In the genomic region with DNA sequence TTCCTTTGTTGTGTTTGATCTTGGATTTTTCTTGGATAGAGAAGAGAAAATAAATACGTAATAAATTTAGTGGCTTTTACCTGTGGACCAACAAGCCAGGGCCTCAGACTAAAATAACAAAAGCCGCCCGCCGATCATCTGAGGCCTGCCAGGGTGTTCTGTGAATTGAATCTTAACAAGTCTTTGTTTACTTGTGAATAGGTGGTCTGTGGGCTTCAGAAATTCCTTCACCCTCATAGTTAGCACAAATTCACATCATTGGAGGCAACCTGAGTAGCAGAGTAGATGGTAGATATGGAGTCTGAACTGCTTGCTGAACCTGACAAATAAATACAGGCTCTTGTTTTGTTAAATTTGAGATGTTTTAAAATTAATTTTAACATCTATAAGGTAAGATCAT, we compare ENCODE assay signal across 27 cellular contexts.
A peak's percentile ranks its signal among the peaks of the same experiment; 100 is the strongest.
DNase-seq lines count a peak whose midpoint lies in the region; ATAC-seq, FAIRE-seq and TF ChIP-seq lines count a peak whose summit lies in the region.
"Had no signal": no experiment of that assay in that cellular context is flagged by ENCODE, and none has a peak within 500 bp of the region (broad histone marks: within the 10 kb centered on the region; RNA-seq: fewer than 3 reads in every experiment).

No MANE protein-coding gene starts in this region.

- no peak overlapping the region for H3K23ac ChIP-seq in mesendoderm (ENCODE audit: low read length)

- FAIRE-seq in H54 (lab: Jason Lieb, UNC) (no peak), GM12891 (lab: Jason Lieb, UNC) (no peak)
- FAIRE-seq: GM12878 had no signal

- no peaks in the 10 kb centered on the region for H3K36me3 Mint-ChIP-seq in stimulated activated naive B cell treated with anti-CD40 and anti-IgM and Interleukin-4, amounts not matched to agents 10 μg/mL and 1 μg/mL and 100 μg/mL, for 72 hours
- H3K36me3 Mint-ChIP-seq: CD8-positive, alpha-beta T cell; IgD-negative memory B cell had no signal

- H3K36me3 ChIP-seq in HUES64 (ENCODE audit: insufficient read depth, low read length) (0 out of 2 replicates have a peak, but pooled peaks cover 6% of the 10 kb centered on the region), mesendoderm (ENCODE audit: control insufficient read depth, insufficient read depth, low read length) (peaks cover 1% of the 10 kb centered on the region)
- H3K36me3 ChIP-seq: HAP-1, SJCRH30 had no signal

- DNase-seq in iPS DF 19.7 (ENCODE audit: low read depth, low spot score) (peak; percentile 15), mesendoderm (peak; percentile 35), H54 (ENCODE audit: insufficient read length, low spot score) (no peak), SKM-1 (lab: John Stamatoyannopoulos, UW; ENCODE audit: unreplicated experiment) (no peak), GM12891 (ENCODE audit: insufficient read length, low spot score) (no peak)
- DNase-seq in stimulated activated naive B cell treated with anti-CD40 and anti-IgM and Interleukin-4, amounts not matched to agents 10 μg/mL and 1 μg/mL and 100 μg/mL, for 72 hours = no peak
- DNase-seq: C1 segment of cervical spinal cord; Caco-2; CD8-positive, alpha-beta T cell; GDM1; HFFc6; NCI-H1048; NCI-H1417; NCI-H1694; NCI-H2029 treated with DMSO at 0.1 percent for 48 hours; NCI-H446 treated with DMSO at 0.1 percent for 48 hours; NCI-H526; NCI-H82; NK-92 treated with Interleukin-12 subunit alpha and Interleukin-12 subunit beta, amount 100 ng/mL, for 24 hours; PC-9; SJCRH30 had no signal

- WGBS in HUES64 = 5% methylated on average over 4 of the region's 4 CpGs
- no CpG with 5 or more reads among the region's 4 CpGs for WGBS in mesendoderm (ENCODE audit: extremely low coverage, insufficient coverage, low lambda C conversion rate)

- H3K4me3 ChIP-seq in HUES64 (ENCODE audit: low read length) (peak overlapping the region; percentile 4; the same call in 1 of the 2 replicates), mesendoderm (ENCODE audit: low read length) (no peak overlapping the region)
- H3K4me3 ChIP-seq: GM12878, HAP-1, PC-9, SJCRH30 had no signal

- no peak overlapping the region for H2BK5ac ChIP-seq in mesendoderm (ENCODE audit: low read length)

- no peak overlapping the region for H3K18ac ChIP-seq in mesendoderm (ENCODE audit: low read length)

- H3K27me3 ChIP-seq in HUES64 (ENCODE audit: insufficient read depth, low read length) = no peaks in the 10 kb centered on the region
- no peaks in the 10 kb centered on the region for H3K27me3 ChIP-seq in mesendoderm (ENCODE audit: insufficient read depth, low read length, poor library complexity)
- H3K27me3 ChIP-seq: SJCRH30 had no signal

- H4K5ac ChIP-seq in mesendoderm (ENCODE audit: low read length) = no peak overlapping the region

- no peak overlapping the region for H3K9ac ChIP-seq in HUES64 (ENCODE audit: low read depth, low read length)
- no peak overlapping the region for H3K9ac ChIP-seq in mesendoderm (ENCODE audit: low read length)
- H3K9ac ChIP-seq: KMS-11 had no signal

- H3K9me3 ChIP-seq in HUES64 (ENCODE audit: insufficient read depth, low read depth, low read length) = no peaks in the 10 kb centered on the region
- H3K9me3 ChIP-seq: Caco-2, HAP-1, SJCRH30 had no signal

- H3K9me3 Mint-ChIP-seq in stimulated activated naive B cell treated with anti-CD40 and anti-IgM and Interleukin-4, amounts not matched to agents 10 μg/mL and 1 μg/mL and 100 μg/mL, for 72 hours = peaks cover 0 to 6% of the 10 kb centered on the region in 2 donors
- H3K9me3 Mint-ChIP-seq: CD8-positive, alpha-beta T cell had no signal

- ATAC-seq in stimulated activated naive B cell treated with anti-CD40 and anti-IgM and Interleukin-4, amounts not matched to agents 10 μg/mL and 1 μg/mL and 100 μg/mL, for 72 hours (replicated peaks) = no peak
- ATAC-seq: CD8-positive, alpha-beta T cell; GM12878; Right ventricle myocardium inferior had no signal

- no peaks in the 10 kb centered on the region for H3K4me1 Mint-ChIP-seq in stimulated activated naive B cell treated with anti-CD40 and anti-IgM and Interleukin-4, amounts not matched to agents 10 μg/mL and 1 μg/mL and 100 μg/mL, for 72 hours
- H3K4me1 Mint-ChIP-seq: IgD-negative memory B cell had no signal

- no peak overlapping the region for H3K4ac ChIP-seq in mesendoderm (ENCODE audit: low read depth, low read length)

- H3K56ac ChIP-seq in mesendoderm (ENCODE audit: low read length) = no peak overlapping the region

- H2AK5ac ChIP-seq in mesendoderm (ENCODE audit: low read length) = no peak overlapping the region

- H2BK120ac ChIP-seq in mesendoderm (ENCODE audit: low read depth, low read length) = no peak overlapping the region

- H3K4me3 Mint-ChIP-seq in stimulated activated naive B cell treated with anti-CD40 and anti-IgM and Interleukin-4, amounts not matched to agents 10 μg/mL and 1 μg/mL and 100 μg/mL, for 72 hours = no peak overlapping the region
- H3K4me3 Mint-ChIP-seq: CD8-positive, alpha-beta T cell; HFFc6; IgD-negative memory B cell had no signal

- no peak overlapping the region for H3K27ac Mint-ChIP-seq in stimulated activated naive B cell treated with anti-CD40 and anti-IgM and Interleukin-4, amounts not matched to agents 10 μg/mL and 1 μg/mL and 100 μg/mL, for 72 hours
- H3K27ac Mint-ChIP-seq: CD8-positive, alpha-beta T cell; HFFc6; IgD-negative memory B cell had no signal

- no peaks in the 10 kb centered on the region for H3K79me1 ChIP-seq in mesendoderm (ENCODE audit: low read length)

- no peak overlapping the region for H4K8ac ChIP-seq in mesendoderm (ENCODE audit: low read depth, low read length)

- H3K4me1 ChIP-seq in HUES64 (ENCODE audit: insufficient read depth, low read length) (peaks cover 31% of the 10 kb centered on the region), mesendoderm (ENCODE audit: control insufficient read depth, low read depth, low read length) (peaks cover 4% of the 10 kb centered on the region)
- H3K4me1 ChIP-seq: Caco-2, HAP-1, SJCRH30 had no signal

- H3K27me3 Mint-ChIP-seq in stimulated activated naive B cell treated with anti-CD40 and anti-IgM and Interleukin-4, amounts not matched to agents 10 μg/mL and 1 μg/mL and 100 μg/mL, for 72 hours = no peaks in the 10 kb centered on the region
- H3K27me3 Mint-ChIP-seq: IgD-negative memory B cell had no signal

- H2BK15ac ChIP-seq in mesendoderm (replicated peaks; ENCODE audit: low read depth) = no peak overlapping the region

- no peak for TF ChIP-seq POLR2A in H54 (IDR thresholded peaks at IDR 0.05; ENCODE audit: low read depth, low read length)
- no peak for TF ChIP-seq POLR2A in GM12891 (IDR thresholded peaks at IDR 0.05; ENCODE audit: low read depth, low read length)

- no peak overlapping the region for H3K4me2 ChIP-seq in mesendoderm (ENCODE audit: low read length)
- H3K4me2 ChIP-seq: KMS-11, PC-9 had no signal

- peak overlapping the region; percentile 34; the same call in 1 of the 2 replicates for H3K27ac ChIP-seq in HUES64 (ENCODE audit: low read depth, low read length)
- H3K27ac ChIP-seq in mesendoderm (ENCODE audit: low read depth, low read length) = no peak overlapping the region
- H3K27ac ChIP-seq: KMS-11, PC-9, SJCRH30 had no signal

- no peaks in the 10 kb centered on the region for H3K79me2 ChIP-seq in mesendoderm (ENCODE audit: control insufficient read depth, insufficient read depth, low read length)

TF ChIP-seq in GM12891, 5 proteins besides CTCF, POLR2A, EP300 and RAD21:
- TF ChIP-seq POU2F2 (IDR thresholded peaks at IDR 0.05; ENCODE audit: low read depth, low read length) = no peak
- no peak for TF ChIP-seq TAF1 (IDR thresholded peaks at IDR 0.05; ENCODE audit: low read depth, low read length)
- no peak for TF ChIP-seq POLR2AphosphoS5 (IDR thresholded peaks at IDR 0.05; ENCODE audit: low read depth, low read length)
- TF ChIP-seq SPI1 (IDR thresholded peaks at IDR 0.05; ENCODE audit: low read depth, low read length) = no peak
- TF ChIP-seq PAX5 (IDR thresholded peaks at IDR 0.05; ENCODE audit: insufficient read depth, low read length, severe bottlenecking) = no peak

Comparison
In these comparisons a context has a peak if more than half of its experiments do, and no peak if none do; other contexts are left out.
1. DNase-seq: peak in iPS DF 19.7 (single experiment) and mesendoderm (single experiment); none in H54 (single experiment), SKM-1 (single experiment), GM12891 (single experiment) and stimulated activated naive B cell treated with anti-CD40 and anti-IgM and Interleukin-4, amounts not matched to agents 10 μg/mL and 1 μg/mL and 100 μg/mL, for 72 hours (single experiment).